Comparison of ENCODE assay signal across 9 cellular contexts in the genomic region with DNA sequence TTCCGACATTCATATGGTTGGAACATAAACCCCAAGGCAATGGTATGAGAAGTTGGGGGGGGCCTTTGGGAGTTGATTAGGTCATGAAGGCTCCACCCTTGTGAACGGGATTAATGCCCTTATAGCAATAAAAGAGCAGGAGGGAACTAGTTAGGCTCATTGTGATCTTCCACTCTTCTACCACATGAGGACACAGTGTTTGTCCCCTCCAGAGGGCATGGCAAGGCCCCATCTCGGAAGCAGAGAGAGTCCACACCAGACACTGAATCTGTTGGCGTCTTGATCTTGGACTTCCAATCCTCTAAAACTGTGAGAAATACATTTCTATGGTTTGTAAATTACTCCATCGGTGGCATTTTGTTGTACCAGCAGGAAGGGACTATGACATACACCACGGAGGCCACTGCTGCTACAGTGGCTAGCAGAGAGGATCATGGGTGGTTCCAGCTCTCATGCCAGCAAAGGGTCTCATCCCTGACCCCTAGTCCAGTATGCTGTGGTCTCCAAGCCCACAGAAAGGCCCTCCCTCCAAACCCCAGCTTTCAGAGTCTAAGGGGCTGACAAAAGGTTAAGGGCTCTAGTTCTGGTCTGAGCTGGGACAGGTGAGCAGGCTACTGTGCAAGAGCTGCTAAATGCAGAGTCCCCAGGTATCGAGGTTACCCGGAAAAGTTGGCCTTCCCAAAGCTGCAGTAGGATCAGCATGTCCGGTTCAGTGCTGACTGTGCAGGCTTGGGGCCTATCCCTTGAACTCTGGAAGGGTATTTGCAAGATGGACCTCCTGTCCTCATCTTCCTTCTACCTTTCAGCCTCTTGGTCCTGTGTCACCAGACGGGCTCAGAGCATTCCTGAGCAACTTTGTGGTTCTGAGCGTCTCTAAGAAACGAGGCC. TPM values are rescaled to one million over a fixed set of nuclear protein-coding genes. Genes with fewer than 3 reads are reported as not detected.
DNase-seq lines count a peak whose midpoint lies in the region; ATAC-seq and TF ChIP-seq lines count a peak whose summit lies in the region.
"Had no signal": no experiment of that assay in that cellular context is flagged by ENCODE, and none has a peak within 500 bp of the region (broad histone marks: within the 10 kb centered on the region; RNA-seq: fewer than 3 reads in every experiment).

No MANE protein-coding gene starts in this region.

- TF ChIP-seq CTCF in WTC11 (IDR thresholded peaks at IDR 0.05) (no peak), esophagus muscularis mucosa (IDR thresholded peaks at IDR 0.05) (no peak)

- peaks cover 78 to 98% (median 98%) of the 10 kb centered on the region in 3 donors for H3K4me1 Mint-ChIP-seq in CD8-positive, alpha-beta memory T cell
- peaks cover 22% of the 10 kb centered on the region for H3K4me1 Mint-ChIP-seq in WTC11

- H3K4me1 ChIP-seq in CD8-positive, alpha-beta memory T cell (ENCODE audit: insufficient read depth, low read length) = peaks cover 99% of the 10 kb centered on the region
- H3K4me1 ChIP-seq in esophagus muscularis mucosa (peaks cover 89 to 97% (median 94%) of the 10 kb centered on the region in 4 donors), rectal smooth muscle tissue (ENCODE audit: control insufficient read depth, insufficient read depth, low read length) (peaks cover 39% of the 10 kb centered on the region)

- no peak overlapping the region for H3K9ac ChIP-seq in rectal smooth muscle tissue (ENCODE audit: low read length)

- peak in 1 of 5 donors; percentile 35 for DNase-seq in CD8-positive, alpha-beta memory T cell
- DNase-seq in WTC11 (ENCODE audit: low spot score) (peak; percentile 8), esophagus muscularis mucosa (ENCODE audit: extremely low spot score) (peak; percentile 90), NCI-H446 treated with DMSO at 0.1 percent for 48 hours (lab: John Stamatoyannopoulos, UW) (no peak), HEK293T (ENCODE audit: extremely low spot score) (no peak)
- DNase-seq: NCI-H524 treated with DMSO at 0.1 percent for 48 hours had no signal

- no peak for TF ChIP-seq EP300 in esophagus muscularis mucosa (IDR thresholded peaks at IDR 0.05)

- H3K4me3 Mint-ChIP-seq in CD8-positive, alpha-beta memory T cell = peak overlapping the region; percentile 61 to 85 (median 77)
- H3K4me3 Mint-ChIP-seq in WTC11 = no peak overlapping the region

- peaks cover 0 to 64% (median 12%) of the 10 kb centered on the region in 3 donors for H3K36me3 Mint-ChIP-seq in CD8-positive, alpha-beta memory T cell
- H3K36me3 Mint-ChIP-seq in WTC11 = no peaks in the 10 kb centered on the region

- H3K4me3 ChIP-seq in CD8-positive, alpha-beta memory T cell (ENCODE audit: low read length) = peak overlapping the region; percentile 36
- H3K4me3 ChIP-seq in esophagus muscularis mucosa = no peak overlapping the region
- H3K4me3 ChIP-seq in rectal smooth muscle tissue (ENCODE audit: low read length) = no peak overlapping the region

- H3K27me3 ChIP-seq in CD8-positive, alpha-beta memory T cell (ENCODE audit: insufficient read depth, low read length, poor library complexity, severe bottlenecking) = no peaks in the 10 kb centered on the region
- H3K27me3 ChIP-seq in esophagus muscularis mucosa = no peaks in the 10 kb centered on the region
- no peaks in the 10 kb centered on the region for H3K27me3 ChIP-seq in rectal smooth muscle tissue (ENCODE audit: control insufficient read depth, insufficient read depth, low read length)

- H3K27ac Mint-ChIP-seq in CD8-positive, alpha-beta memory T cell = peak overlapping the region; percentile 89 to 98 (median 95)
- H3K27ac Mint-ChIP-seq in WTC11 = no peak overlapping the region

- POLR2A ChIA-PET in CD8-positive, alpha-beta memory T cell (lab: Charles Lee) = interaction anchor here (2.6 kb wide), 1 partner anchor 12 kb away, joined by 15 read pairs; no protein-coding TSS in a partner anchor
- POLR2A ChIA-PET in WTC11 (lab: Charles Lee) = no interaction called here
- POLR2A ChIA-PET in HEK293T (lab: Yijun Ruan, JAX) = no interaction called here

- no peaks in the 10 kb centered on the region for H3K9me3 ChIP-seq in CD8-positive, alpha-beta memory T cell (ENCODE audit: low read length)
- H3K9me3 ChIP-seq in esophagus muscularis mucosa = no peaks in the 10 kb centered on the region

- no peak for TF ChIP-seq POLR2A in esophagus muscularis mucosa (IDR thresholded peaks at IDR 0.05; ENCODE audit: low read depth)

- ATAC-seq in WTC11 (no peak), HG03469 (IDR thresholded peaks at IDR 0.05; ENCODE audit: unreplicated experiment) (no peak), GM19452 (IDR thresholded peaks at IDR 0.05; ENCODE audit: unreplicated experiment) (no peak)

- peaks cover 30% of the 10 kb centered on the region for H3K36me3 ChIP-seq in CD8-positive, alpha-beta memory T cell (ENCODE audit: insufficient read depth, low read length)
- H3K36me3 ChIP-seq in esophagus muscularis mucosa (no peaks in the 10 kb centered on the region), rectal smooth muscle tissue (ENCODE audit: control insufficient read depth, insufficient read depth, low read length) (no peaks in the 10 kb centered on the region)

- 82% methylated on average over 12 of the region's 12 CpGs for WGBS in esophagus muscularis mucosa

- CTCF ChIA-PET in CD8-positive, alpha-beta memory T cell (lab: Charles Lee) = interaction anchor here (1.0 to 17.6 kb wide), 9 partner anchors 8 to 195 kb away, joined by 3 to 475 read pairs (median 4); no protein-coding TSS in a partner anchor
- CTCF ChIA-PET in WTC11 (lab: Charles Lee) = interaction anchor here (0.5 to 2.1 kb wide), 8 partner anchors 18 to 198 kb away, joined by 4 to 19 read pairs (median 6); no protein-coding TSS in a partner anchor
- CTCF ChIA-PET in HEK293T (lab: Yijun Ruan, JAX) = interaction anchor here (1.1 kb wide), 1 partner anchor 199 kb away, joined by 3 read pairs; no protein-coding TSS in a partner anchor

- intact Hi-C loops in esophagus muscularis mucosa (cut with DNase I) = no loop called here

- H3K9me3 Mint-ChIP-seq in CD8-positive, alpha-beta memory T cell = no peaks in the 10 kb centered on the region
- H3K9me3 Mint-ChIP-seq in WTC11 = no peaks in the 10 kb centered on the region

- H3K27me3 Mint-ChIP-seq in CD8-positive, alpha-beta memory T cell = no peaks in the 10 kb centered on the region
- H3K27me3 Mint-ChIP-seq in WTC11 (ENCODE audit: low read depth) = peaks cover 2% of the 10 kb centered on the region

- peak overlapping the region; percentile 59 for H3K27ac ChIP-seq in CD8-positive, alpha-beta memory T cell (ENCODE audit: low read depth, low read length)
- peak overlapping the region; percentile 71 to 83 (median 81) for H3K27ac ChIP-seq in esophagus muscularis mucosa (replicated peaks in 1 of 4)
- H3K27ac ChIP-seq in rectal smooth muscle tissue (ENCODE audit: low read depth, low read length) = peak overlapping the region; percentile 76

TF ChIP-seq in WTC11, 78 proteins besides CTCF, POLR2A, EP300 and RAD21 (continues in another document):
- no peak for TF ChIP-seq FOXP1 (CRISPR knock-in tag; IDR thresholded peaks at IDR 0.05; ENCODE audit: borderline replicate concordance)
- TF ChIP-seq, protein P1, sequence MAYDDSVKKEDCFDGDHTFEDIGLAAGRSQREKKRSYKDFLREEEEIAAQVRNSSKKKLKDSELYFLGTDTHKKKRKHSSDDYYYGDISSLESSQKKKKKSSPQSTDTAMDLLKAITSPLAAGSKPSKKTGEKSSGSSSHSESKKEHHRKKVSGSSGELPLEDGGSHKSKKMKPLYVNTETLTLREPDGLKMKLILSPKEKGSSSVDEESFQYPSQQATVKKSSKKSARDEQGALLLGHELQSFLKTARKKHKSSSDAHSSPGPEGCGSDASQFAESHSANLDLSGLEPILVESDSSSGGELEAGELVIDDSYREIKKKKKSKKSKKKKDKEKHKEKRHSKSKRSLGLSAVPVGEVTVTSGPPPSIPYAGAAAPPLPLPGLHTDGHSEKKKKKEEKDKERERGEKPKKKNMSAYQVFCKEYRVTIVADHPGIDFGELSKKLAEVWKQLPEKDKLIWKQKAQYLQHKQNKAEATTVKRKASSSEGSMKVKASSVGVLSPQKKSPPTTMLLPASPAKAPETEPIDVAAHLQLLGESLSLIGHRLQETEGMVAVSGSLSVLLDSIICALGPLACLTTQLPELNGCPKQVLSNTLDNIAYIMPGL (CRISPR knock-in tag; IDR thresholded peaks at IDR 0.05) = no peak

TF ChIP-seq in HEK293T, 16 proteins besides CTCF, POLR2A, EP300 and RAD21:
- no peak for TF ChIP-seq ZNF384 (IDR thresholded peaks at IDR 0.05)
- no peak for TF ChIP-seq SUZ12 (IDR thresholded peaks at IDR 0.05)

RNA-seq across cellular contexts. Expression of a gene that starts 12.2 kb away (rescaled TPM):
- total RNA-seq in CD8-positive, alpha-beta memory T cell = 100 to 1,000 TPM; 152 to 154 TPM
- 286 TPM for polyA plus RNA-seq in CD8-positive, alpha-beta memory T cell
- total RNA-seq in WTC11 (2021) (0.37 to 0.92 TPM (median 0.57 TPM) in 3 replicates), esophagus muscularis mucosa (under 1 TPM in 1 of 4 donors, not detected in 3; 0.33 TPM)

RNA-seq across cellular contexts. Expression of a gene that starts 51.6 kb away (rescaled TPM):
- 1 to 10 TPM; 3.1 TPM for total RNA-seq in CD8-positive, alpha-beta memory T cell
- polyA plus RNA-seq in CD8-positive, alpha-beta memory T cell = 0.41 TPM
- total RNA-seq in WTC11 (2021) = 0.55 to 0.87 TPM (median 0.80 TPM) in 3 replicates
- total RNA-seq in esophagus muscularis mucosa = not detected

Comparison
In these comparisons a context has a peak if more than half of its experiments do, and no peak if none do; other contexts are left out.
1. DNase-seq: peak in WTC11 (single experiment) and esophagus muscularis mucosa (single experiment); none in NCI-H446 treated with DMSO at 0.1 percent for 48 hours (single experiment) and HEK293T (single experiment).
2. RNA of a gene that starts 12.2 kb away (total RNA-seq): 152 to 154 TPM in CD8-positive, alpha-beta memory T cell; 0.37 to 0.92 TPM in WTC11 and 0.33 TPM in esophagus muscularis mucosa; every median in the first group is over 10 times any median in the second.
3. Peak in every context shown above with its lines, with median percentiles within 50 percentile points of each other: H3K27ac ChIP-seq.